ENCODE assay signal across 16 cellular contexts in the genomic region with DNA sequence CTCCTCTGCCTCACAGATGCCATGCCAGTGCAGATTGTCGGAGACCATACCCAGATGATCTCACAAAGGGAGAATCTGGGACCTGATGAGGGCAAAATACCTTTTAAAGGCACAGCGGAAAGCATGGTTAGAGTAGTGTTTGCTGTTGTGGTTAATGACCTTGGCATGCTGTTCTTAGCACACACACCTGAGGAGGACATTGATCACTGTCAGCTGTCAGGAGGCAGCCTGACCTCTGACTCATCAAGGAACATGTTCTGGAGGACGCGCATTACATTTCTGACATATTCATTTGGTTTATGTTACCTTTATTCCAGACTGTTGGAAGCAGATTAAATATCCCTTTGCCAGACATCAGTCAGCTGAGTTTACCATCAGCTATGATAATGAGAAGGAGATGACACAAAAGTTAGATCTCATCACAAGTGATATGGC. TPM values are rescaled to one million over a fixed set of nuclear protein-coding genes. Genes with fewer than 3 reads are reported as not detected.
A peak's percentile ranks its signal among the peaks of the same experiment; 100 is the strongest.
DNase-seq lines count a peak whose midpoint lies in the region; ATAC-seq, FAIRE-seq and TF ChIP-seq lines count a peak whose summit lies in the region.
"Had no signal": no experiment of that assay in that cellular context is flagged by ENCODE, and none has a peak within 500 bp of the region (broad histone marks: within the 10 kb centered on the region; RNA-seq: fewer than 3 reads in every experiment).

No MANE protein-coding gene starts in this region.

- no peak overlapping the region for H3K9ac ChIP-seq in SK-N-SH
- no peak overlapping the region for H3K9ac ChIP-seq in liver (ENCODE audit: low read depth in 1 of 2, low read length in 2 of 2)
- H3K9ac ChIP-seq: parathyroid adenoma had no signal

- H3K4me3 ChIP-seq in SK-N-SH (ENCODE audit: low read depth in 2 of 2, low read length in 1 of 2) (no peak overlapping the region), liver (ENCODE audit: low read depth in 1 of 3, low read length in 3 of 3) (no peak overlapping the region)
- H3K4me3 ChIP-seq: Peyer's patch, upper lobe of right lung had no signal

- CTCF ChIA-PET in SK-N-SH (lab: Yijun Ruan, JAX): interaction anchor here (1.5 kb wide), 1 partner anchor 10 kb away, joined by 9 read pairs; no protein-coding TSS in a partner anchor

- peak; percentile 60 to 87 for TF ChIP-seq EP300 in SK-N-SH (IDR thresholded peaks at IDR 0.05; ENCODE audit: borderline replicate concordance in 1 of 2, low read depth in 1 of 2, low read length in 1 of 2)

- no peaks in the 10 kb centered on the region for H3K27me3 ChIP-seq in SK-N-SH (ENCODE audit: insufficient read depth)
- H3K27me3 ChIP-seq in liver (ENCODE audit: control insufficient read depth in 4 of 4, insufficient read depth in 4 of 4, low read length in 3 of 4): no peaks in the 10 kb centered on the region
- H3K27me3 ChIP-seq: Peyer's patch, upper lobe of right lung had no signal

- FAIRE-seq in GM19239 (lab: Jason Lieb, UNC): no peak
- FAIRE-seq: D721Med had no signal

- H3K27ac ChIP-seq in SK-N-SH (ENCODE audit: low read depth in 2 of 2, low read length in 1 of 2) (peak overlapping the region; percentile 53 to 77), liver (ENCODE audit: low read depth in 1 of 2, low read length in 2 of 2) (peak overlapping the region in 1 of 2 donors; percentile 15)
- H3K27ac ChIP-seq: parathyroid adenoma, Peyer's patch, upper lobe of right lung had no signal

- H3K79me2 ChIP-seq in SK-N-SH (ENCODE audit: insufficient read depth): peaks cover 26% of the 10 kb centered on the region
- H3K79me2 ChIP-seq: parathyroid adenoma had no signal

- no peak for TF ChIP-seq RAD21 in SK-N-SH (IDR thresholded peaks at IDR 0.05; ENCODE audit: low read length)
- peak in 1 of 2 donors; percentile 48 for TF ChIP-seq RAD21 in liver (IDR thresholded peaks at IDR 0.05)

- peak; percentile 69 for DNase-seq in A172 (ENCODE audit: low spot score)
- peak; percentile 27 for DNase-seq in LHCN-M2 (ENCODE audit: low read depth)
- DNase-seq in SK-N-SH: no peak
- DNase-seq in GM19239 (ENCODE audit: insufficient read length, low spot score): no peak
- no peak for DNase-seq in activated T-cell treated with anti-CD3 and anti-CD28 coated beads for 4 hours
- no peak for DNase-seq in stimulated activated CD4-positive, alpha-beta T cell treated with anti-CD3 and anti-CD28 coated beads, Interleukin-4, amount 100 ng/mL, for 1 hour
- DNase-seq: activated CD4-positive, alpha-beta memory T cell treated with anti-CD3 and anti-CD28 coated beads, Interleukin-2, amount 10 ng/mL, durations not matched to agents 7 days and 5 days; central memory CD4-positive, alpha-beta T cell; hypothalamus; Kasumi-1; upper lobe of right lung had no signal

- no peak overlapping the region for H3K4me2 ChIP-seq in SK-N-SH

- H3F3A ChIP-seq in SK-N-SH (replicated peaks; ENCODE audit: insufficient read depth): peaks cover 77% of the 10 kb centered on the region

- no peak for TF ChIP-seq CTCF in SK-N-SH (IDR thresholded peaks at IDR 0.05)
- no peak for TF ChIP-seq CTCF in liver (IDR thresholded peaks at IDR 0.05; ENCODE audit: low read depth, low read length, missing input control)

- WGBS in SK-N-SH (ENCODE audit: low lambda C conversion rate): 14% methylated on average over 4 of the region's 4 CpGs
- WGBS in liver: 38% methylated on average over 4 of the region's 4 CpGs

- H4K20me1 ChIP-seq in SK-N-SH (ENCODE audit: insufficient read depth): no peaks in the 10 kb centered on the region

- peaks cover 11 to 34% of the 10 kb centered on the region in 2 experiments for H3K4me1 ChIP-seq in SK-N-SH (ENCODE audit: control insufficient read depth in 1 of 2, insufficient read depth in 2 of 2, low read depth in 1 of 2, low read length in 1 of 2)
- peaks cover 0 to 14% (median 10%) of the 10 kb centered on the region in 4 donors for H3K4me1 ChIP-seq in liver (ENCODE audit: control insufficient read depth in 4 of 4, insufficient read depth in 4 of 4, low read length in 3 of 4)
- H3K4me1 ChIP-seq: Peyer's patch had no signal

- H3K36me3 ChIP-seq in SK-N-SH (replicated peaks in 1 of 2; ENCODE audit: control insufficient read depth in 1 of 2, insufficient read depth in 2 of 2, low read length in 1 of 2) (peaks cover 51 to 72% of the 10 kb centered on the region in 2 experiments), liver (ENCODE audit: control insufficient read depth in 4 of 4, insufficient read depth in 3 of 4, low read depth in 1 of 4, low read length in 3 of 4) (peaks cover 5 to 19% (median 9%) of the 10 kb centered on the region in 4 donors)

- H2AFZ ChIP-seq in SK-N-SH (ENCODE audit: low read depth): no peak overlapping the region
- H2AFZ ChIP-seq: parathyroid adenoma had no signal

- POLR2A ChIA-PET in SK-N-SH (lab: Yijun Ruan, JAX): no interaction called here

- ATAC-seq in HG03045 (IDR thresholded peaks at IDR 0.05; ENCODE audit: unreplicated experiment): no peak
- ATAC-seq: upper lobe of right lung had no signal

- H3K9me3 ChIP-seq in SK-N-SH (no peaks in the 10 kb centered on the region), liver (ENCODE audit: control insufficient read depth in 4 of 4, low read length in 3 of 4) (no peaks in the 10 kb centered on the region)
- H3K9me3 ChIP-seq: Peyer's patch, upper lobe of right lung had no signal

- no peaks in the 10 kb centered on the region for H3K9me2 ChIP-seq in SK-N-SH

TF ChIP-seq in SK-N-SH, 30 proteins besides CTCF, POLR2A, EP300 and RAD21 (continues in another document):
- peak; percentile 87 for TF ChIP-seq FOSL2 (IDR thresholded peaks at IDR 0.05; ENCODE audit: borderline replicate concordance, low read depth)
- peak; percentile 70; the same call in 1 of the 2 replicates for TF ChIP-seq TEAD4 (IDR thresholded peaks at IDR 0.05; ENCODE audit: borderline replicate concordance, insufficient read depth)
- TF ChIP-seq, protein P1, sequence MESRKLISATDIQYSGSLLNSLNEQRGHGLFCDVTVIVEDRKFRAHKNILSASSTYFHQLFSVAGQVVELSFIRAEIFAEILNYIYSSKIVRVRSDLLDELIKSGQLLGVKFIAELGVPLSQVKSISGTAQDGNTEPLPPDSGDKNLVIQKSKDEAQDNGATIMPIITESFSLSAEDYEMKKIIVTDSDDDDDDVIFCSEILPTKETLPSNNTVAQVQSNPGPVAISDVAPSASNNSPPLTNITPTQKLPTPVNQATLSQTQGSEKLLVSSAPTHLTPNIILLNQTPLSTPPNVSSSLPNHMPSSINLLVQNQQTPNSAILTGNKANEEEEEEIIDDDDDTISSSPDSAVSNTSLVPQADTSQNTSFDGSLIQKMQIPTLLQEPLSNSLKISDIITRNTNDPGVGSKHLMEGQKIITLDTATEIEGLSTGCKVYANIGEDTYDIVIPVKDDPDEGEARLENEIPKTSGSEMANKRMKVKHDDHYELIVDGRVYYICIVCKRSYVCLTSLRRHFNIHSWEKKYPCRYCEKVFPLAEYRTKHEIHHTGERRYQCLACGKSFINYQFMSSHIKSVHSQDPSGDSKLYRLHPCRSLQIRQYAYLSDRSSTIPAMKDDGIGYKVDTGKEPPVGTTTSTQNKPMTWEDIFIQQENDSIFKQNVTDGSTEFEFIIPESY (IDR thresholded peaks at IDR 0.05; ENCODE audit: borderline replicate concordance, low read depth): peak; percentile 24; the same call in 1 of the 2 replicates
- TF ChIP-seq POLR2AphosphoS5 (IDR thresholded peaks at IDR 0.05; ENCODE audit: low read depth, low read length): peak; percentile 70; the same call in 1 of the 2 replicates
- peak; percentile 51; the same call in 1 of the 2 replicates for TF ChIP-seq FOXM1 (IDR thresholded peaks at IDR 0.05; ENCODE audit: low read depth)

TF ChIP-seq in liver, 16 proteins besides CTCF, POLR2A, EP300 and RAD21 (continues in another document):
- peak; percentile 68 for TF ChIP-seq SP1 (IDR thresholded peaks at IDR 0.05)
- TF ChIP-seq NR2F2 (IDR thresholded peaks at IDR 0.05): no peak
- TF ChIP-seq FOXA1 (IDR thresholded peaks at IDR 0.05): no peak
- TF ChIP-seq GABPA (IDR thresholded peaks at IDR 0.05 in 1 of 2, conservative IDR thresholded peaks at IDR 0.05 in 1 of 2): no peak
- TF ChIP-seq, protein P2, sequence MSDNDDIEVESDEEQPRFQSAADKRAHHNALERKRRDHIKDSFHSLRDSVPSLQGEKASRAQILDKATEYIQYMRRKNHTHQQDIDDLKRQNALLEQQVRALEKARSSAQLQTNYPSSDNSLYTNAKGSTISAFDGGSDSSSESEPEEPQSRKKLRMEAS (IDR thresholded peaks at IDR 0.05): peak; percentile 38
- TF ChIP-seq HNF4G (IDR thresholded peaks at IDR 0.05): peak; percentile 20
- TF ChIP-seq, protein P3, sequence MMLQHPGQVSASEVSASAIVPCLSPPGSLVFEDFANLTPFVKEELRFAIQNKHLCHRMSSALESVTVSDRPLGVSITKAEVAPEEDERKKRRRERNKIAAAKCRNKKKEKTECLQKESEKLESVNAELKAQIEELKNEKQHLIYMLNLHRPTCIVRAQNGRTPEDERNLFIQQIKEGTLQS (IDR thresholded peaks at IDR 0.05): peak; percentile 87
- TF ChIP-seq FOXA2 (IDR thresholded peaks at IDR 0.05): peak; percentile 27
- peak; percentile 64 for TF ChIP-seq YY1 (IDR thresholded peaks at IDR 0.05)
- TF ChIP-seq TAF1 (conservative IDR thresholded peaks at IDR 0.05): no peak
- TF ChIP-seq HNF4A (conservative IDR thresholded peaks at IDR 0.05): peak; percentile 72 to 76

RNA-seq across cellular contexts. Expression of a gene that starts 57.1 kb away (rescaled TPM):
- total RNA-seq in A172 (2014; rRNA removed; shearing (Covaris generic)): 31.6 and 41.6 TPM in 2 replicates
- 43.7 and 44.2 TPM in 2 replicates for total RNA-seq in LHCN-M2 (2014; rRNA removed)
- 26.2 TPM for polyA plus RNA-seq in LHCN-M2 (2012)
- polyA plus RNA-seq in SK-N-SH (2012; rRNA removed): 20.8 and 31.4 TPM in 2 replicates
- 28.8 and 37.7 TPM in 2 replicates for polyA plus RNA-seq in SK-N-SH (2012; cell fraction: cytosol; rRNA removed)
- polyA plus RNA-seq in SK-N-SH (2012; cell fraction: nucleus; rRNA removed): 20.0 and 46.4 TPM in 2 replicates
- 10 to 100 TPM; 14.9 to 17.8 TPM for total RNA-seq in liver
- polyA plus RNA-seq in liver: 1 to 10 TPM; 7.4 to 7.9 TPM

Comparison
In these comparisons a context has a peak if more than half of its experiments do, and no peak if none do; other contexts are left out.
1. DNase-seq: peak in A172 (single experiment) and LHCN-M2 (single experiment); none in SK-N-SH (single experiment), GM19239 (single experiment), activated T-cell treated with anti-CD3 and anti-CD28 coated beads for 4 hours (single experiment) and stimulated activated CD4-positive, alpha-beta T cell treated with anti-CD3 and anti-CD28 coated beads, Interleukin-4, amount 100 ng/mL, for 1 hour (single experiment).